Comparison of ENCODE assay signal across 15 cellular contexts in genomic region chr4:101037249-101037648, GRCh38.
DNase-seq lines count a peak whose midpoint lies in the region; ATAC-seq and TF ChIP-seq lines count a peak whose summit lies in the region.
"Had no signal": no experiment of that assay in that cellular context is flagged by ENCODE, and none has a peak within 500 bp of the region (broad histone marks: within the 10 kb centered on the region; RNA-seq: fewer than 3 reads in every experiment).

No MANE protein-coding gene starts in this region.

- no peaks in the 10 kb centered on the region for H3K9me3 Mint-ChIP-seq in memory B cell

- intact Hi-C loops in colonic mucosa (cut with DNase I) = no loop called here

- no peaks in the 10 kb centered on the region for H3K9me3 ChIP-seq in colonic mucosa
- H3K9me3 ChIP-seq: lower lobe of right lung had no signal

- peaks cover 40% of the 10 kb centered on the region for H3K36me3 Mint-ChIP-seq in memory B cell

- H3K4me3 ChIP-seq in colonic mucosa = no peak overlapping the region
- H3K4me3 ChIP-seq: lower lobe of right lung had no signal

- H3K36me3 ChIP-seq in colonic mucosa = no peaks in the 10 kb centered on the region
- H3K36me3 ChIP-seq: lower lobe of right lung had no signal

- H3K27ac Mint-ChIP-seq in memory B cell = peak overlapping the region; percentile 46
- H3K27ac Mint-ChIP-seq: activated CD4-positive, alpha-beta T cell treated with anti-CD3 and anti-CD28 coated beads for 36 hours had no signal

- H3K4me1 ChIP-seq in colonic mucosa = no peaks in the 10 kb centered on the region
- H3K4me1 ChIP-seq: lower lobe of right lung had no signal

- H3K27ac ChIP-seq in colonic mucosa = no peak overlapping the region
- H3K27ac ChIP-seq: lower lobe of right lung had no signal

- TF ChIP-seq CTCF in colonic mucosa (IDR thresholded peaks at IDR 0.05) = no peak

- DNase-seq in A172 (ENCODE audit: low spot score) = peak; percentile 13
- peak; percentile 63 for DNase-seq in dermis blood vessel endothelial cell
- no peak for DNase-seq in memory B cell (ENCODE audit: low spot score in 2 of 2)
- DNase-seq in cerebellar cortex (ENCODE audit: low spot score) = no peak
- DNase-seq in colonic mucosa = no peak
- no peak for DNase-seq in NOMO-1 treated with DMSO at 0.1 percent for 48 hours (lab: John Stamatoyannopoulos, UW; ENCODE audit: unreplicated experiment)
- no peak for DNase-seq in NCI-H2227 treated with DMSO at 0.1 percent for 48 hours (lab: John Stamatoyannopoulos, UW)
- DNase-seq: activated effector memory CD4-positive, alpha-beta T cell treated with Interleukin-2 at 50 U/mL for 16 hours; effector CD8-positive, alpha-beta T cell; lower lobe of right lung; MM.1S; NCI-H1694; SHP77 had no signal

- no peaks in the 10 kb centered on the region for H3K27me3 Mint-ChIP-seq in memory B cell
- H3K27me3 Mint-ChIP-seq: activated CD4-positive, alpha-beta T cell treated with anti-CD3 and anti-CD28 coated beads for 36 hours had no signal

- no peak overlapping the region for H3K9ac ChIP-seq in colonic mucosa (ENCODE audit: low read depth in 2 of 2, low read length in 2 of 2)

- no peaks in the 10 kb centered on the region for H3K27me3 ChIP-seq in colonic mucosa

- no peak for ATAC-seq in memory B cell (ENCODE audit: low read depth)

- TF ChIP-seq EP300 in Ishikawa (IDR thresholded peaks at IDR 0.05; ENCODE audit: borderline replicate concordance) = no peak

- H3K4me1 Mint-ChIP-seq in memory B cell = no peaks in the 10 kb centered on the region

- H3K4me3 Mint-ChIP-seq in memory B cell = no peak overlapping the region
- H3K4me3 Mint-ChIP-seq: activated CD4-positive, alpha-beta T cell treated with anti-CD3 and anti-CD28 coated beads for 36 hours had no signal

- TF ChIP-seq RAD21 in Ishikawa (IDR thresholded peaks at IDR 0.05; ENCODE audit: low read depth) = no peak

TF ChIP-seq in Ishikawa, 13 proteins besides CTCF, POLR2A, EP300 and RAD21:
- TF ChIP-seq TEAD4 (IDR thresholded peaks at IDR 0.05) (peak; percentile 64; the same call in 1 of the 2 replicates), ZBTB7A (IDR thresholded peaks at IDR 0.05; ENCODE audit: low read depth) (no peak)

Comparison
In these comparisons a context has a peak if more than half of its experiments do, and no peak if none do; other contexts are left out.
1. DNase-seq: peak in A172 (single experiment) and dermis blood vessel endothelial cell (single experiment); none in memory B cell (0 of 2), cerebellar cortex (single experiment), colonic mucosa (single experiment), NOMO-1 treated with DMSO at 0.1 percent for 48 hours (single experiment) and NCI-H2227 treated with DMSO at 0.1 percent for 48 hours (single experiment).